ENCODE assay signal across 1 cellular context in the genomic region with DNA sequence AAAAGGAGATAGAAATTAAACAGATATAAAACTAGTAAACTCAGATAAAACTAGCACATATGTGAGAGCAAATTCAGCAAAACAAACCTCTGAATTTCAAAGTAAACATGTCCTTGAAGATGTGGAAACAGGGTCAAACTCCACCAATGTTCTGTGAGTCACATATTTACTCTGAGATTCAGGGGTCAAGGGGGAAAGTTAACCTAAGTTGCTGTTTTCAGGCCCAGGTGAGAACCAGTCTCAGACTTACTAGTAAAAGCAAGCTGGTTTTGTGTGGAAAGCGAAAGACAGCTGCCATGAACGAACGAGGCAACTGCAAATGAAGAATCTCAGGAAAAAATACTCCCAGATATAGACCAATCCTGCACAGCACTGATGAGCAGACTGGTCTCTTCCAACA.
TF ChIP-seq lines count a peak whose summit lies in the region.

No MANE protein-coding gene starts in this region.

TF ChIP-seq in HepG2, 621 proteins besides CTCF, POLR2A, EP300 and RAD21 (continued from another document and continues in another):
- TF ChIP-seq, protein P1, sequence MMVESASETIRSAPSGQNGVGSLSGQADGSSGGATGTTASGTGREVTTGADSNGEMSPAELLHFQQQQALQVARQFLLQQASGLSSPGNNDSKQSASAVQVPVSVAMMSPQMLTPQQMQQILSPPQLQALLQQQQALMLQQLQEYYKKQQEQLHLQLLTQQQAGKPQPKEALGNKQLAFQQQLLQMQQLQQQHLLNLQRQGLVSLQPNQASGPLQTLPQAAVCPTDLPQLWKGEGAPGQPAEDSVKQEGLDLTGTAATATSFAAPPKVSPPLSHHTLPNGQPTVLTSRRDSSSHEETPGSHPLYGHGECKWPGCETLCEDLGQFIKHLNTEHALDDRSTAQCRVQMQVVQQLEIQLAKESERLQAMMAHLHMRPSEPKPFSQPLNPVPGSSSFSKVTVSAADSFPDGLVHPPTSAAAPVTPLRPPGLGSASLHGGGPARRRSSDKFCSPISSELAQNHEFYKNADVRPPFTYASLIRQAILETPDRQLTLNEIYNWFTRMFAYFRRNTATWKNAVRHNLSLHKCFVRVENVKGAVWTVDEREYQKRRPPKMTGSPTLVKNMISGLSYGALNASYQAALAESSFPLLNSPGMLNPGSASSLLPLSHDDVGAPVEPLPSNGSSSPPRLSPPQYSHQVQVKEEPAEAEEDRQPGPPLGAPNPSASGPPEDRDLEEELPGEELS (CRISPR knock-in tag; IDR thresholded peaks at IDR 0.05) = peak; percentile 98
- TF ChIP-seq ZNF550 (CRISPR knock-in tag; IDR thresholded peaks at IDR 0.05; ENCODE audit: borderline replicate concordance) = no peak
- TF ChIP-seq, protein P2, sequence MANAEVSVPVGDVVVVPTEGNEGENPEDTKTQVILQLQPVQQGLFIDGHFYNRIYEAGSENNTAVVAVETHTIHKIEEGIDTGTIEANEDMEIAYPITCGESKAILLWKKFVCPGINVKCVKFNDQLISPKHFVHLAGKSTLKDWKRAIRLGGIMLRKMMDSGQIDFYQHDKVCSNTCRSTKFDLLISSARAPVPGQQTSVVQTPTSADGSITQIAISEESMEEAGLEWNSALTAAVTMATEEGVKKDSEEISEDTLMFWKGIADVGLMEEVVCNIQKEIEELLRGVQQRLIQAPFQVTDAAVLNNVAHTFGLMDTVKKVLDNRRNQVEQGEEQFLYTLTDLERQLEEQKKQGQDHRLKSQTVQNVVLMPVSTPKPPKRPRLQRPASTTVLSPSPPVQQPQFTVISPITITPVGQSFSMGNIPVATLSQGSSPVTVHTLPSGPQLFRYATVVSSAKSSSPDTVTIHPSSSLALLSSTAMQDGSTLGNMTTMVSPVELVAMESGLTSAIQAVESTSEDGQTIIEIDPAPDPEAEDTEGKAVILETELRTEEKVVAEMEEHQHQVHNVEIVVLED (CRISPR knock-in tag; IDR thresholded peaks at IDR 0.05; ENCODE audit: borderline replicate concordance) = no peak
- TF ChIP-seq, protein P3, sequence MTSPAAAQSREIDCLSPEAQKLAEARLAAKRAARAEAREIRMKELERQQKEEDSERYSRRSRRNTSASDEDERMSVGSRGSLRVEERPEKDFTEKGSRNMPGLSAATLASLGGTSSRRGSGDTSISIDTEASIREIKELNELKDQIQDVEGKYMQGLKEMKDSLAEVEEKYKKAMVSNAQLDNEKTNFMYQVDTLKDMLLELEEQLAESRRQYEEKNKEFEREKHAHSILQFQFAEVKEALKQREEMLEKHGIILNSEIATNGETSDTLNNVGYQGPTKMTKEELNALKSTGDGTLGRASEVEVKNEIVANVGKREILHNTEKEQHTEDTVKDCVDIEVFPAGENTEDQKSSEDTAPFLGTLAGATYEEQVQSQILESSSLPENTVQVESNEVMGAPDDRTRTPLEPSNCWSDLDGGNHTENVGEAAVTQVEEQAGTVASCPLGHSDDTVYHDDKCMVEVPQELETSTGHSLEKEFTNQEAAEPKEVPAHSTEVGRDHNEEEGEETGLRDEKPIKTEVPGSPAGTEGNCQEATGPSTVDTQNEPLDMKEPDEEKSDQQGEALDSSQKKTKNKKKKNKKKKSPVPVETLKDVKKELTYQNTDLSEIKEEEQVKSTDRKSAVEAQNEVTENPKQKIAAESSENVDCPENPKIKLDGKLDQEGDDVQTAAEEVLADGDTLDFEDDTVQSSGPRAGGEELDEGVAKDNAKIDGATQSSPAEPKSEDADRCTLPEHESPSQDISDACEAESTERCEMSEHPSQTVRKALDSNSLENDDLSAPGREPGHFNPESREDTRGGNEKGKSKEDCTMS (CRISPR knock-in tag; conservative IDR thresholded peaks at IDR 0.05) = no peak
- TF ChIP-seq RARA (CRISPR knock-in tag; IDR thresholded peaks at IDR 0.05) = peak; percentile 93
- no peak for TF ChIP-seq SNRNP70 (IDR thresholded peaks at IDR 0.05; ENCODE audit: low read depth, low read length)
- TF ChIP-seq NR2C2 (CRISPR knock-in tag; IDR thresholded peaks at IDR 0.05; ENCODE audit: borderline replicate concordance) = peak; percentile 95
- TF ChIP-seq, protein P4, sequence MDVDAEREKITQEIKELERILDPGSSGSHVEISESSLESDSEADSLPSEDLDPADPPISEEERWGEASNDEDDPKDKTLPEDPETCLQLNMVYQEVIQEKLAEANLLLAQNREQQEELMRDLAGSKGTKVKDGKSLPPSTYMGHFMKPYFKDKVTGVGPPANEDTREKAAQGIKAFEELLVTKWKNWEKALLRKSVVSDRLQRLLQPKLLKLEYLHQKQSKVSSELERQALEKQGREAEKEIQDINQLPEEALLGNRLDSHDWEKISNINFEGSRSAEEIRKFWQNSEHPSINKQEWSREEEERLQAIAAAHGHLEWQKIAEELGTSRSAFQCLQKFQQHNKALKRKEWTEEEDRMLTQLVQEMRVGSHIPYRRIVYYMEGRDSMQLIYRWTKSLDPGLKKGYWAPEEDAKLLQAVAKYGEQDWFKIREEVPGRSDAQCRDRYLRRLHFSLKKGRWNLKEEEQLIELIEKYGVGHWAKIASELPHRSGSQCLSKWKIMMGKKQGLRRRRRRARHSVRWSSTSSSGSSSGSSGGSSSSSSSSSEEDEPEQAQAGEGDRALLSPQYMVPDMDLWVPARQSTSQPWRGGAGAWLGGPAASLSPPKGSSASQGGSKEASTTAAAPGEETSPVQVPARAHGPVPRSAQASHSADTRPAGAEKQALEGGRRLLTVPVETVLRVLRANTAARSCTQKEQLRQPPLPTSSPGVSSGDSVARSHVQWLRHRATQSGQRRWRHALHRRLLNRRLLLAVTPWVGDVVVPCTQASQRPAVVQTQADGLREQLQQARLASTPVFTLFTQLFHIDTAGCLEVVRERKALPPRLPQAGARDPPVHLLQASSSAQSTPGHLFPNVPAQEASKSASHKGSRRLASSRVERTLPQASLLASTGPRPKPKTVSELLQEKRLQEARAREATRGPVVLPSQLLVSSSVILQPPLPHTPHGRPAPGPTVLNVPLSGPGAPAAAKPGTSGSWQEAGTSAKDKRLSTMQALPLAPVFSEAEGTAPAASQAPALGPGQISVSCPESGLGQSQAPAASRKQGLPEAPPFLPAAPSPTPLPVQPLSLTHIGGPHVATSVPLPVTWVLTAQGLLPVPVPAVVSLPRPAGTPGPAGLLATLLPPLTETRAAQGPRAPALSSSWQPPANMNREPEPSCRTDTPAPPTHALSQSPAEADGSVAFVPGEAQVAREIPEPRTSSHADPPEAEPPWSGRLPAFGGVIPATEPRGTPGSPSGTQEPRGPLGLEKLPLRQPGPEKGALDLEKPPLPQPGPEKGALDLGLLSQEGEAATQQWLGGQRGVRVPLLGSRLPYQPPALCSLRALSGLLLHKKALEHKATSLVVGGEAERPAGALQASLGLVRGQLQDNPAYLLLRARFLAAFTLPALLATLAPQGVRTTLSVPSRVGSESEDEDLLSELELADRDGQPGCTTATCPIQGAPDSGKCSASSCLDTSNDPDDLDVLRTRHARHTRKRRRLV (CRISPR knock-in tag; IDR thresholded peaks at IDR 0.05) = no peak
- TF ChIP-seq ADNP (CRISPR knock-in tag; IDR thresholded peaks at IDR 0.05) = no peak
- TF ChIP-seq ZNF512 (CRISPR knock-in tag; IDR thresholded peaks at IDR 0.05) = no peak
- peak; percentile 48 for TF ChIP-seq TBL1XR1 (IDR thresholded peaks at IDR 0.05; ENCODE audit: borderline replicate concordance, low read length, partially characterized antibody)
- TF ChIP-seq NPAS2 (CRISPR knock-in tag; IDR thresholded peaks at IDR 0.05; ENCODE audit: borderline replicate concordance) = no peak
- TF ChIP-seq HOXA5 (CRISPR knock-in tag; IDR thresholded peaks at IDR 0.05) = peak; percentile 91
- no peak for TF ChIP-seq ZNF20 (CRISPR knock-in tag; IDR thresholded peaks at IDR 0.05)
- TF ChIP-seq, protein P5, sequence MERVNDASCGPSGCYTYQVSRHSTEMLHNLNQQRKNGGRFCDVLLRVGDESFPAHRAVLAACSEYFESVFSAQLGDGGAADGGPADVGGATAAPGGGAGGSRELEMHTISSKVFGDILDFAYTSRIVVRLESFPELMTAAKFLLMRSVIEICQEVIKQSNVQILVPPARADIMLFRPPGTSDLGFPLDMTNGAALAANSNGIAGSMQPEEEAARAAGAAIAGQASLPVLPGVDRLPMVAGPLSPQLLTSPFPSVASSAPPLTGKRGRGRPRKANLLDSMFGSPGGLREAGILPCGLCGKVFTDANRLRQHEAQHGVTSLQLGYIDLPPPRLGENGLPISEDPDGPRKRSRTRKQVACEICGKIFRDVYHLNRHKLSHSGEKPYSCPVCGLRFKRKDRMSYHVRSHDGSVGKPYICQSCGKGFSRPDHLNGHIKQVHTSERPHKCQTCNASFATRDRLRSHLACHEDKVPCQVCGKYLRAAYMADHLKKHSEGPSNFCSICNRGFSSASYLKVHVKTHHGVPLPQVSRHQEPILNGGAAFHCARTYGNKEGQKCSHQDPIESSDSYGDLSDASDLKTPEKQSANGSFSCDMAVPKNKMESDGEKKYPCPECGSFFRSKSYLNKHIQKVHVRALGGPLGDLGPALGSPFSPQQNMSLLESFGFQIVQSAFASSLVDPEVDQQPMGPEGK (CRISPR knock-in tag; IDR thresholded peaks at IDR 0.05) = peak; percentile 68; the same call in 1 of the 2 replicates
- no peak for TF ChIP-seq ZNF235 (CRISPR knock-in tag; IDR thresholded peaks at IDR 0.05; ENCODE audit: borderline replicate concordance)
- TF ChIP-seq ATF3 (CRISPR knock-in tag; IDR thresholded peaks at IDR 0.05) = peak; percentile 89
- TF ChIP-seq ZNF687 (CRISPR knock-in tag; IDR thresholded peaks at IDR 0.05) = no peak
- peak; percentile 95 for TF ChIP-seq FOXK1 (CRISPR knock-in tag; IDR thresholded peaks at IDR 0.05; ENCODE audit: borderline replicate concordance, low read depth)
- no peak for TF ChIP-seq ZNF569 (CRISPR knock-in tag; IDR thresholded peaks at IDR 0.05; ENCODE audit: borderline replicate concordance)
- TF ChIP-seq ELF1 (CRISPR knock-in tag; IDR thresholded peaks at IDR 0.05) = no peak
- TF ChIP-seq TARDBP (CRISPR knock-in tag; IDR thresholded peaks at IDR 0.05) = peak; percentile 92
- TF ChIP-seq ZNF503 (CRISPR knock-in tag; IDR thresholded peaks at IDR 0.05) = peak; percentile 97
- TF ChIP-seq ZNF713 (CRISPR knock-in tag; IDR thresholded peaks at IDR 0.05) = no peak
- peak; percentile 87 for TF ChIP-seq ZEB1 (IDR thresholded peaks at IDR 0.05; ENCODE audit: insufficient replicate concordance, low read depth)
- TF ChIP-seq ZNF501 (CRISPR knock-in tag; IDR thresholded peaks at IDR 0.05) = no peak
- no peak for TF ChIP-seq CSRNP2 (CRISPR knock-in tag; conservative IDR thresholded peaks at IDR 0.05; ENCODE audit: low read depth)
